In the genomic region with DNA sequence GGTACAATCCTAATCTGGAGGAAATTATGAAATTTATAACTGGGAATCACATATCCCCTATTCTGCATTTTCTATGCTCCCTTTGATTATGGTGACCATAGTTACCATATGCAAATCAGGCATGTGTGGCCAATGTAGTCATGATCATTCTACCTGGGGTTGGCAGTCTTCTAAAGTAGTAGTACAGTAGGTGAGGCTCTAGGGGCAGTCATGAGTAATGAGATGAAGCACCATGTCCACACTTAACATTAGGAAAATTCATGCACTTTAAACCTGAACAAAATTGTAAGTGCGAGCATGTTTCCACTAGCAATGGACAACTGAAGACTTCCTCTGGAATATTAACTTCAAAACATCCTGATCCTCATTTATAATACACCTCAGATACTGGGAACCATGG, we compare ENCODE assay signal across 8 cellular contexts.
DNase-seq lines count a peak whose midpoint lies in the region; ATAC-seq, FAIRE-seq and TF ChIP-seq lines count a peak whose summit lies in the region.

No MANE protein-coding gene starts in this region.

- H3K27me3 ChIP-seq in kidney epithelial cell (ENCODE audit: control insufficient read depth, insufficient read depth, low read length), result no peaks in the 10 kb centered on the region

- no peak overlapping the region for H3K4me3 Mint-ChIP-seq in effector memory CD8-positive, alpha-beta T cell

- ATAC-seq in GM18867 (IDR thresholded peaks at IDR 0.05; ENCODE audit: unreplicated experiment) (peak; percentile 99), HG02973 (IDR thresholded peaks at IDR 0.05; ENCODE audit: unreplicated experiment) (peak; percentile 95)
- no peak for ATAC-seq in effector memory CD8-positive, alpha-beta T cell (replicated peaks)

- H3K4me1 Mint-ChIP-seq in effector memory CD8-positive, alpha-beta T cell (ENCODE audit: low read depth in 2 of 2), result no peaks in the 10 kb centered on the region

- H3K27me3 Mint-ChIP-seq in effector memory CD8-positive, alpha-beta T cell, result no peaks in the 10 kb centered on the region

- TF ChIP-seq CTCF in AG09309 (IDR thresholded peaks at IDR 0.05; ENCODE audit: control insufficient read depth, insufficient read depth, low read depth, low read length, missing control alignments) (peak; percentile 45), kidney epithelial cell (IDR thresholded peaks at IDR 0.05; ENCODE audit: insufficient read depth, low read length, poor library complexity, severe bottlenecking) (peak; percentile 56)

- no peaks in the 10 kb centered on the region for H3K36me3 Mint-ChIP-seq in effector memory CD8-positive, alpha-beta T cell (ENCODE audit: insufficient read depth)

- no peak for DNase-seq in AG09309 (ENCODE audit: low read depth)
- peak; percentile 41 for DNase-seq in RCC 7860 (ENCODE audit: low spot score)
- no peak for DNase-seq in kidney epithelial cell (ENCODE audit: low read depth)
- no peak for DNase-seq in effector memory CD8-positive, alpha-beta T cell
- DNase-seq in head of caudate nucleus, result no peak
- no peak for DNase-seq in posterior cingulate gyrus

- intact Hi-C loops in head of caudate nucleus (cut with DNase I), result no loop called here
- intact Hi-C loops in posterior cingulate gyrus (cut with DNase I), result no loop called here

- no peak overlapping the region for H3K4me3 ChIP-seq in AG09309 (ENCODE audit: control insufficient read depth, low read depth, low read length)
- H3K4me3 ChIP-seq in kidney epithelial cell (ENCODE audit: low read depth, low read length), result no peak overlapping the region

- no peak overlapping the region for H3K27ac Mint-ChIP-seq in effector memory CD8-positive, alpha-beta T cell

- H3K9me3 Mint-ChIP-seq in effector memory CD8-positive, alpha-beta T cell, result peaks cover 8 to 11% of the 10 kb centered on the region in 2 donors

- FAIRE-seq in RCC 7860 (lab: Jason Lieb, UNC), result peak; percentile 42

- no peaks in the 10 kb centered on the region for H3K36me3 ChIP-seq in kidney epithelial cell (ENCODE audit: control insufficient read depth, insufficient read depth, low read length)
